17 cellular contexts compared by ENCODE assay signal in genomic region chr5:106566031-106566430, GRCh38.
A peak's percentile ranks its signal among the peaks of the same experiment; 100 is the strongest.
DNase-seq lines count a peak whose midpoint lies in the region; ATAC-seq, FAIRE-seq and TF ChIP-seq lines count a peak whose summit lies in the region.
"Had no signal": no experiment of that assay in that cellular context is flagged by ENCODE, and none has a peak within 500 bp of the region (broad histone marks: within the 10 kb centered on the region; RNA-seq: fewer than 3 reads in every experiment).

No MANE protein-coding gene starts in this region.

- no peaks in the 10 kb centered on the region for H4K20me1 ChIP-seq in IMR-90 (ENCODE audit: insufficient read depth, low read length)
- H4K20me1 ChIP-seq: BLaER1 treated with 17β-estradiol and CSF1 and Interleukin-3, amounts not matched to agents 10 nM and 100 nM had no signal

- CTCF ChIA-PET in A549 (lab: Yijun Ruan, JAX), result interaction anchor here (0.5 kb wide), 1 partner anchor 603 kb away, joined by 3 read pairs; no protein-coding TSS in a partner anchor
- CTCF ChIA-PET in IMR-90 (lab: Yijun Ruan, JAX), result no interaction called here

- H3K27ac ChIP-seq in A549 (no peak overlapping the region), IMR-90 (ENCODE audit: insufficient read depth, low read length) (no peak overlapping the region), aorta (ENCODE audit: low read depth in 1 of 2, low read length in 2 of 2) (no peak overlapping the region)
- H3K27ac ChIP-seq: BLaER1 treated with 17β-estradiol and CSF1 and Interleukin-3, amounts not matched to agents 10 nM and 100 nM; C4-2B had no signal

- no peak overlapping the region for H3K56ac ChIP-seq in IMR-90 (ENCODE audit: extremely low read depth, insufficient read depth, low read length)

- no peak for ATAC-seq in A549
- no peak for ATAC-seq in IMR-90 (ENCODE audit: low read depth)
- ATAC-seq in aorta (ENCODE audit: low FRiP score), result no peak
- ATAC-seq: CD8-positive, alpha-beta T cell had no signal

- no peak overlapping the region for H3K4me2 ChIP-seq in A549
- H3K4me2 ChIP-seq in IMR-90 (ENCODE audit: low read depth, low read length), result no peak overlapping the region
- H3K4me2 ChIP-seq: BLaER1 treated with 17β-estradiol and CSF1 and Interleukin-3, amounts not matched to agents 10 nM and 100 nM had no signal

- POLR2A ChIA-PET in A549 (lab: Yijun Ruan, JAX), result no interaction called here
- POLR2A ChIA-PET in IMR-90 (lab: Charles Lee; ENCODE audit: unreplicated experiment), result no interaction called here

- in situ Hi-C loops in IMR-90 (cut with MboI; ENCODE audit: low sequenced_read_pairs), result no loop called here

- H4K8ac ChIP-seq in IMR-90 (ENCODE audit: low read depth in 2 of 2, low read length in 2 of 2), result no peak overlapping the region

- no peak overlapping the region for H2BK15ac ChIP-seq in IMR-90 (ENCODE audit: low read depth, low read length)

- no peaks in the 10 kb centered on the region for H3K79me1 ChIP-seq in IMR-90 (ENCODE audit: low read depth in 1 of 2, low read length in 2 of 2)

- H2AFZ ChIP-seq in IMR-90 (replicated peaks; ENCODE audit: low read length, poor library complexity), result no peak overlapping the region

- no peak overlapping the region for H2BK5ac ChIP-seq in IMR-90 (ENCODE audit: low read depth, low read length, poor library complexity, severe bottlenecking)

- H3K18ac ChIP-seq in IMR-90 (ENCODE audit: low read depth, low read length), result no peak overlapping the region

- no peak overlapping the region for H3K4me3 ChIP-seq in A549
- no peak overlapping the region for H3K4me3 ChIP-seq in IMR-90 (ENCODE audit: insufficient read depth, low read depth, low read length)
- no peak overlapping the region for H3K4me3 ChIP-seq in aorta (ENCODE audit: low read length in 2 of 2)
- H3K4me3 ChIP-seq: BLaER1 treated with 17β-estradiol and CSF1 and Interleukin-3, amounts not matched to agents 10 nM and 100 nM had no signal

- no peak for DNase-seq in A549 (ENCODE audit: low read depth in 1 of 2, low spot score in 1 of 2)
- no peak for DNase-seq in D721Med (ENCODE audit: insufficient read length, low spot score)
- DNase-seq in IMR-90, result no peak
- DNase-seq in GM19238 (ENCODE audit: insufficient read length, low spot score), result no peak
- DNase-seq in HuH-7 (ENCODE audit: low spot score), result no peak
- no peak for DNase-seq in aorta
- DNase-seq: 8988T; AML-193; CD4-positive, alpha-beta T cell; CD8-positive, alpha-beta T cell; DMS79 treated with DMSO at 0.1 percent for 48 hours; GF-D8 had no signal

- no peaks in the 10 kb centered on the region for H3K27me3 ChIP-seq in IMR-90 (ENCODE audit: control insufficient read depth, insufficient read depth, low read length)
- no peaks in the 10 kb centered on the region for H3K27me3 ChIP-seq in aorta (ENCODE audit: control insufficient read depth in 1 of 2, insufficient read depth in 2 of 2, low read length in 1 of 2)
- H3K27me3 ChIP-seq: BLaER1 treated with 17β-estradiol and CSF1 and Interleukin-3, amounts not matched to agents 10 nM and 100 nM had no signal

- no peaks in the 10 kb centered on the region for H3K4me1 ChIP-seq in A549
- H3K4me1 ChIP-seq in IMR-90 (ENCODE audit: control insufficient read depth, insufficient read depth, low read length), result no peaks in the 10 kb centered on the region
- H3K4me1 ChIP-seq in aorta (ENCODE audit: control insufficient read depth in 1 of 2, insufficient read depth in 2 of 2, low read length in 2 of 2), result no peaks in the 10 kb centered on the region
- H3K4me1 ChIP-seq: BLaER1 treated with 17β-estradiol and CSF1 and Interleukin-3, amounts not matched to agents 10 nM and 100 nM had no signal

- H3K36me3 ChIP-seq in IMR-90 (ENCODE audit: control insufficient read depth, insufficient read depth, low read length), result no peaks in the 10 kb centered on the region
- no peaks in the 10 kb centered on the region for H3K36me3 ChIP-seq in aorta (ENCODE audit: control insufficient read depth in 1 of 2, insufficient read depth in 2 of 2, low read length in 1 of 2)
- H3K36me3 ChIP-seq: BLaER1 treated with 17β-estradiol and CSF1 and Interleukin-3, amounts not matched to agents 10 nM and 100 nM had no signal

- no peaks in the 10 kb centered on the region for H3K9me1 ChIP-seq in IMR-90 (ENCODE audit: insufficient read depth, low read length)

- no peak overlapping the region for H3K14ac ChIP-seq in IMR-90 (replicated peaks; ENCODE audit: low read depth, low read length)

- TF ChIP-seq CTCF in A549 (IDR thresholded peaks at IDR 0.05) (no peak), D721Med (IDR thresholded peaks at IDR 0.05; ENCODE audit: insufficient read depth, missing control alignments) (no peak), IMR-90 (conservative IDR thresholded peaks at IDR 0.05; ENCODE audit: low read depth, low read length) (no peak)

- TF ChIP-seq EP300 in A549 (IDR thresholded peaks at IDR 0.05), result no peak

- H4K5ac ChIP-seq in IMR-90 (ENCODE audit: low read depth, low read length), result no peak overlapping the region

- H3K23ac ChIP-seq in IMR-90 (ENCODE audit: low read depth, low read length), result no peak overlapping the region

- BruUV-seq in IMR-90 (replicated peaks; lab: Mats Ljungman, UMichigan), result no TSS peak

- intact Hi-C loops in IMR-90 (cut with micrococcal nuclease) (no loop called here), aorta (cut with DNase I) (no loop called here)

- no peak overlapping the region for H4K91ac ChIP-seq in IMR-90 (ENCODE audit: insufficient read depth, low read depth, low read length)

- dilution Hi-C loops in IMR-90 (cut with HindIII; ENCODE audit: low sequenced_read_pairs, unreplicated experiment), result no loop called here

- H3K4ac ChIP-seq in IMR-90 (ENCODE audit: low read depth, low read length), result no peak overlapping the region

- TF ChIP-seq RAD21 in A549 (conservative IDR thresholded peaks at IDR 0.05 in 1 of 2, IDR thresholded peaks at IDR 0.05 in 1 of 2) (no peak), IMR-90 (IDR thresholded peaks at IDR 0.05; ENCODE audit: low read length) (no peak)

- FAIRE-seq in A549 (lab: Jason Lieb, UNC) (peak; percentile 13), D721Med (lab: Jason Lieb, UNC) (peak; percentile 25)
- FAIRE-seq: A204.1, G401.6, GM12891 had no signal

- TF ChIP-seq POLR2A in A549 (IDR thresholded peaks at IDR 0.05; ENCODE audit: low read length) (no peak), IMR-90 (IDR thresholded peaks at IDR 0.05; ENCODE audit: low read depth, low read length) (no peak)

- no peak overlapping the region for H2BK120ac ChIP-seq in IMR-90 (ENCODE audit: low read depth, low read length)

- no peak overlapping the region for H2AK5ac ChIP-seq in IMR-90 (ENCODE audit: low read depth, low read length)

- peaks cover 3% of the 10 kb centered on the region; the same call in 2 of the 3 replicates for H3K9me3 ChIP-seq in A549
- H3K9me3 ChIP-seq in IMR-90 (ENCODE audit: control insufficient read depth, insufficient read depth, low read length), result no peaks in the 10 kb centered on the region
- H3K9me3 ChIP-seq in aorta (ENCODE audit: control insufficient read depth, low read length), result no peaks in the 10 kb centered on the region

- H2AK9ac ChIP-seq in IMR-90 (replicated peaks; ENCODE audit: low read depth, low read length, poor library complexity), result no peak overlapping the region

- WGBS in A549 (ENCODE audit: missing lambda C conversion rate), result 62% methylated on average over 4 of the region's 4 CpGs
- WGBS in IMR-90 (ENCODE audit: extremely low coverage in 2 of 2, insufficient read length in 1 of 2), 2 experiments, result no CpG with 5 or more reads among the region's 4 CpGs
- 72 to 98% methylated on average over 4 of the region's 4 CpGs for WGBS in aorta, 2 donors

- H3K9ac ChIP-seq in IMR-90 (ENCODE audit: low read depth, low read length), result no peak overlapping the region
- H3K9ac ChIP-seq: BLaER1 treated with 17β-estradiol and CSF1 and Interleukin-3, amounts not matched to agents 10 nM and 100 nM had no signal

- no peak overlapping the region for H2BK20ac ChIP-seq in IMR-90 (ENCODE audit: low read depth, low read length)

TF ChIP-seq in A549, 52 proteins besides CTCF, POLR2A, EP300 and RAD21:
- TF ChIP-seq MAFK (IDR thresholded peaks at IDR 0.05; ENCODE audit: partially characterized antibody) (peak; percentile 43), KDM5A (IDR thresholded peaks at IDR 0.05) (no peak)

TF ChIP-seq in IMR-90, 13 proteins besides CTCF, POLR2A, EP300 and RAD21:
- TF ChIP-seq MAFK (IDR thresholded peaks at IDR 0.05; ENCODE audit: low read depth, low read length), result peak; percentile 49
- no peak for TF ChIP-seq SMC3 (IDR thresholded peaks at IDR 0.05; ENCODE audit: low read depth, low read length)
- no peak for TF ChIP-seq BHLHE40 (IDR thresholded peaks at IDR 0.05; ENCODE audit: low read depth, low read length)
